ENCODE assay signal across 29 cellular contexts in genomic region chr13:49528161-49528560, GRCh38. TPM values are rescaled to one million over a fixed set of nuclear protein-coding genes. Genes with fewer than 3 reads are reported as not detected.
A peak's percentile ranks its signal among the peaks of the same experiment; 100 is the strongest.
DNase-seq lines count a peak whose midpoint lies in the region; ATAC-seq, FAIRE-seq and TF ChIP-seq lines count a peak whose summit lies in the region.
"Had no signal": no experiment of that assay in that cellular context is flagged by ENCODE, and none has a peak within 500 bp of the region (broad histone marks: within the 10 kb centered on the region; RNA-seq: fewer than 3 reads in every experiment).

No MANE protein-coding gene starts in this region.

- H3K27me3 Mint-ChIP-seq in activated T-cell treated with anti-CD3 and anti-CD28 coated beads, Interleukin-2, amount 50 U/mL, for 72 hours (ENCODE audit: low read depth), result no peaks in the 10 kb centered on the region
- H3K27me3 Mint-ChIP-seq in T-helper 17 cell, result no peaks in the 10 kb centered on the region
- H3K27me3 Mint-ChIP-seq in stimulated activated memory B cell treated with anti-CD40 and anti-IgM and Interleukin-4, amounts not matched to agents 10 μg/mL and 1 μg/mL and 100 μg/mL, for 72 hours, result no peaks in the 10 kb centered on the region
- H3K27me3 Mint-ChIP-seq: activated naive CD8-positive, alpha-beta T cell treated with anti-CD3 and anti-CD28 coated beads for 36 hours had no signal

- dilution Hi-C loops in mammary epithelial cell (cut with HindIII; ENCODE audit: low sequenced_read_pairs), result no loop called here

- peak overlapping the region; percentile 24 for H3K27ac Mint-ChIP-seq in activated T-cell treated with anti-CD3 and anti-CD28 coated beads, Interleukin-2, amount 50 U/mL, for 72 hours
- peak overlapping the region; percentile 14 for H3K27ac Mint-ChIP-seq in T-helper 17 cell
- peak overlapping the region; percentile 95 for H3K27ac Mint-ChIP-seq in stimulated activated memory B cell treated with anti-CD40 and anti-IgM and Interleukin-4, amounts not matched to agents 10 μg/mL and 1 μg/mL and 100 μg/mL, for 72 hours
- H3K27ac Mint-ChIP-seq: activated naive CD8-positive, alpha-beta T cell treated with anti-CD3 and anti-CD28 coated beads for 36 hours had no signal

- H2AFZ ChIP-seq in mammary epithelial cell (ENCODE audit: low read depth, low read length), result no peak overlapping the region
- H2AFZ ChIP-seq: parathyroid adenoma had no signal

- CTCF ChIA-PET in mammary epithelial cell (lab: Charles Lee; ENCODE audit: low non-redundant PET), result interaction anchor here (0.6 kb wide), 1 partner anchor 134 kb away, joined by 4 read pairs; no protein-coding TSS in a partner anchor

- peaks cover 4% of the 10 kb centered on the region for H3K4me1 Mint-ChIP-seq in activated T-cell treated with anti-CD3 and anti-CD28 coated beads, Interleukin-2, amount 50 U/mL, for 72 hours (ENCODE audit: low read depth)
- H3K4me1 Mint-ChIP-seq in T-helper 17 cell, result peaks cover 10% of the 10 kb centered on the region
- H3K4me1 Mint-ChIP-seq in stimulated activated memory B cell treated with anti-CD40 and anti-IgM and Interleukin-4, amounts not matched to agents 10 μg/mL and 1 μg/mL and 100 μg/mL, for 72 hours, result peaks cover 36% of the 10 kb centered on the region

- no peaks in the 10 kb centered on the region for H4K20me1 ChIP-seq in mammary epithelial cell (ENCODE audit: insufficient read depth, low read length)

- TF ChIP-seq CTCF in mammary epithelial cell (conservative IDR thresholded peaks at IDR 0.05 in 1 of 2, IDR thresholded peaks at IDR 0.05 in 1 of 2; ENCODE audit: extremely low read depth in 1 of 2, insufficient read depth in 1 of 2, low read depth in 1 of 2, low read length in 2 of 2), result no peak

- no peak overlapping the region for H3K9ac ChIP-seq in mammary epithelial cell (ENCODE audit: insufficient read depth, low read length)
- H3K9ac ChIP-seq: parathyroid adenoma had no signal

- H3K79me2 ChIP-seq in mammary epithelial cell (ENCODE audit: insufficient read depth, low read length), result no peaks in the 10 kb centered on the region
- H3K79me2 ChIP-seq: parathyroid adenoma had no signal

- H3K27me3 ChIP-seq in mammary epithelial cell (ENCODE audit: insufficient read depth, low read length), result no peaks in the 10 kb centered on the region
- H3K27me3 ChIP-seq: ascending aorta, heart right ventricle, SJCRH30, suprapubic skin, upper lobe of right lung had no signal

- H3K4me2 ChIP-seq in mammary epithelial cell (ENCODE audit: insufficient read depth, low read depth, low read length), result no peak overlapping the region

- no peak overlapping the region for H3K4me3 ChIP-seq in mammary epithelial cell (replicated peaks in 1 of 3; ENCODE audit: insufficient read depth in 1 of 3, low read depth in 2 of 3, low read length in 3 of 3)
- H3K4me3 ChIP-seq: ascending aorta, GM12878, heart right ventricle, SJCRH30, skin epidermis, suprapubic skin, upper lobe of right lung had no signal

- H3K9me3 Mint-ChIP-seq in activated T-cell treated with anti-CD3 and anti-CD28 coated beads, Interleukin-2, amount 50 U/mL, for 72 hours, result no peaks in the 10 kb centered on the region
- H3K9me3 Mint-ChIP-seq in stimulated activated memory B cell treated with anti-CD40 and anti-IgM and Interleukin-4, amounts not matched to agents 10 μg/mL and 1 μg/mL and 100 μg/mL, for 72 hours, result no peaks in the 10 kb centered on the region
- H3K9me3 Mint-ChIP-seq: activated naive CD8-positive, alpha-beta T cell treated with anti-CD3 and anti-CD28 coated beads for 36 hours had no signal

- in situ Hi-C loops in mammary epithelial cell (cut with MboI; ENCODE audit: low sequenced_read_pairs in 2 of 2), result no loop called here

- H3K27ac ChIP-seq in mammary epithelial cell (ENCODE audit: insufficient read depth, low read depth, low read length), result no peak overlapping the region
- H3K27ac ChIP-seq: ascending aorta, parathyroid adenoma, SJCRH30, suprapubic skin, upper lobe of right lung had no signal

- peaks cover 4% of the 10 kb centered on the region in 2 donors for H3K36me3 Mint-ChIP-seq in activated T-cell treated with anti-CD3 and anti-CD28 coated beads, Interleukin-2, amount 50 U/mL, for 72 hours (ENCODE audit: insufficient read depth in 2 of 2)
- no peaks in the 10 kb centered on the region for H3K36me3 Mint-ChIP-seq in T-helper 17 cell (ENCODE audit: low read depth)
- peaks cover 24% of the 10 kb centered on the region for H3K36me3 Mint-ChIP-seq in stimulated activated memory B cell treated with anti-CD40 and anti-IgM and Interleukin-4, amounts not matched to agents 10 μg/mL and 1 μg/mL and 100 μg/mL, for 72 hours

- no peak for DNase-seq in activated T-cell treated with anti-CD3 and anti-CD28 coated beads, Interleukin-2, amount 50 U/mL, for 72 hours
- DNase-seq in activated T-cell treated with anti-CD3 and anti-CD28 coated beads for 4 hours (no peak), GM19239 (ENCODE audit: insufficient read length, low spot score) (no peak), T-helper 17 cell (no peak), amniotic stem cell (lab: John Stamatoyannopoulos, UW) (no peak), mammary epithelial cell (no peak)
- DNase-seq: activated naive CD8-positive, alpha-beta T cell treated with anti-CD3 and anti-CD28 coated beads for 36 hours; H7; heart right ventricle; KG1; kidney; MM.1S; NCI-H146; NCI-H345; SJCRH30; stimulated activated naive CD4-positive, alpha-beta T cell treated with Interleukin-2 at 50 U/mL for 16 hours; upper lobe of right lung had no signal

- peaks cover 9% of the 10 kb centered on the region for H3K36me3 ChIP-seq in mammary epithelial cell (ENCODE audit: insufficient read depth, low read length)
- H3K36me3 ChIP-seq: SJCRH30 had no signal

- no peaks in the 10 kb centered on the region for H3K4me1 ChIP-seq in mammary epithelial cell (ENCODE audit: insufficient read depth, low read length)
- H3K4me1 ChIP-seq: ascending aorta, parathyroid adenoma, SJCRH30, suprapubic skin, upper lobe of right lung had no signal

- BruUV-seq in mammary epithelial cell (replicated peaks; lab: Mats Ljungman, UMichigan), result no TSS peak

- H3K9me3 ChIP-seq in T-helper 17 cell (ENCODE audit: control insufficient read depth, low read length, poor library complexity, severe bottlenecking) (no peaks in the 10 kb centered on the region), mammary epithelial cell (replicated peaks; ENCODE audit: insufficient read depth, low read length) (no peaks in the 10 kb centered on the region)
- H3K9me3 ChIP-seq: ascending aorta, heart right ventricle, SJCRH30, suprapubic skin, upper lobe of right lung had no signal

- no peak overlapping the region for H3K4me3 Mint-ChIP-seq in activated T-cell treated with anti-CD3 and anti-CD28 coated beads, Interleukin-2, amount 50 U/mL, for 72 hours
- H3K4me3 Mint-ChIP-seq in T-helper 17 cell, result no peak overlapping the region
- no peak overlapping the region for H3K4me3 Mint-ChIP-seq in stimulated activated memory B cell treated with anti-CD40 and anti-IgM and Interleukin-4, amounts not matched to agents 10 μg/mL and 1 μg/mL and 100 μg/mL, for 72 hours
- H3K4me3 Mint-ChIP-seq: activated naive CD8-positive, alpha-beta T cell treated with anti-CD3 and anti-CD28 coated beads for 36 hours had no signal

- intact Hi-C loops in mammary epithelial cell (cut with micrococcal nuclease), result no loop called here

- ATAC-seq in activated T-cell treated with anti-CD3 and anti-CD28 coated beads, Interleukin-2, amount 50 U/mL, for 72 hours (replicated peaks in 1 of 2), result no peak
- ATAC-seq in T-helper 17 cell (no peak), HG03439 (IDR thresholded peaks at IDR 0.05; ENCODE audit: unreplicated experiment) (no peak)
- no peak for ATAC-seq in stimulated activated memory B cell treated with anti-CD40 and anti-IgM and Interleukin-4, amounts not matched to agents 10 μg/mL and 1 μg/mL and 100 μg/mL, for 72 hours
- ATAC-seq: GM12878, heart right ventricle, upper lobe of right lung had no signal

- 100% methylated on average over 1 of the region's 1 CpG for WGBS in mammary epithelial cell (ENCODE audit: low coverage, missing lambda C conversion rate)

- FAIRE-seq in GM19239 (lab: Jason Lieb, UNC), result peak; percentile 64
- FAIRE-seq: A204.1, colon, endothelial cell of umbilical vein, frontal cortex, GM12878, kidney had no signal

RNA-seq across cellular contexts. Expression of gene PHF11, which starts 32.4 kb away (rescaled TPM):
- total RNA-seq in activated T-cell treated with anti-CD3 and anti-CD28 coated beads, Interleukin-2, amount 50 U/mL, for 72 hours, result 100 to 1,000 TPM in 1 of 2 donors, 10 to 100 TPM in 1; 98.9 to 145 TPM
- total RNA-seq in T-helper 17 cell (100 to 1,000 TPM; 104 to 119 TPM), mammary epithelial cell (10 to 100 TPM in 1 of 2 donors, 1 to 10 TPM in 1; 7.7 to 25.5 TPM)
- polyA plus RNA-seq in mammary epithelial cell, result 8.9 TPM
- not detected for polyA minus RNA-seq in mammary epithelial cell
- total RNA-seq: SJCRH30 had no signal
- polyA plus RNA-seq: neural cell had no signal

RNA-seq across cellular contexts. Expression of gene RCBTB1, which starts 57.2 kb away (rescaled TPM):
- total RNA-seq in activated T-cell treated with anti-CD3 and anti-CD28 coated beads, Interleukin-2, amount 50 U/mL, for 72 hours, result 10 to 100 TPM; 23.8 to 26.9 TPM
- total RNA-seq in T-helper 17 cell (10 to 100 TPM; 20.2 to 23.0 TPM), mammary epithelial cell (10 to 100 TPM; 29.9 to 87.5 TPM)
- polyA plus RNA-seq in mammary epithelial cell, result 13.9 TPM
- polyA minus RNA-seq in mammary epithelial cell, result 19.2 TPM

Comparison
In these comparisons a context has a peak if more than half of its experiments do, and no peak if none do; other contexts are left out.
1. H3K27ac Mint-ChIP-seq: peak in every context shown above with its lines; median percentile 95 in stimulated activated memory B cell treated with anti-CD40 and anti-IgM and Interleukin-4, amounts not matched to agents 10 μg/mL and 1 μg/mL and 100 μg/mL, for 72 hours; 24 in activated T-cell treated with anti-CD3 and anti-CD28 coated beads, Interleukin-2, amount 50 U/mL, for 72 hours; 14 in T-helper 17 cell.